In genomic region chr12:96321941-96322340, GRCh38 we compare ENCODE assay signal across 15 cellular contexts.
DNase-seq lines count a peak whose midpoint lies in the region; ATAC-seq and TF ChIP-seq lines count a peak whose summit lies in the region.
"Had no signal": no experiment of that assay in that cellular context is flagged by ENCODE, and none has a peak within 500 bp of the region (broad histone marks: within the 10 kb centered on the region; RNA-seq: fewer than 3 reads in every experiment).

No MANE protein-coding gene starts in this region.

- peak; percentile 69 to 84 for ATAC-seq in activated CD4-positive, CD25-positive, alpha-beta regulatory T cell treated with anti-CD3 and anti-CD28 coated beads, Interleukin-2, amount 50 U/mL, for 24 hours
- peak; percentile 51 for ATAC-seq in activated CD8-positive, alpha-beta memory T cell treated with anti-CD3 and anti-CD28 coated beads, Interleukin-2, amount 10 ng/mL, durations not matched to agents 7 days and 5 days
- ATAC-seq in central memory CD8-positive, alpha-beta T cell (replicated peaks; ENCODE audit: extremely low read depth, poor library complexity, severe bottlenecking), result no peak
- ATAC-seq: A549 had no signal

- DNase-seq in activated CD4-positive, CD25-positive, alpha-beta regulatory T cell treated with anti-CD3 and anti-CD28 coated beads, Interleukin-2, amount 50 U/mL, for 72 hours, result no peak
- no peak for DNase-seq in activated CD8-positive, alpha-beta memory T cell treated with anti-CD3 and anti-CD28 coated beads, Interleukin-2, amount 10 ng/mL, durations not matched to agents 7 days and 5 days
- DNase-seq in activated CD8-positive, alpha-beta memory T cell treated with anti-CD3 and anti-CD28 coated beads, Interleukin-2, amount 50 U/mL, for 48 hours, result no peak
- DNase-seq in GM12865 (ENCODE audit: low read depth) (peak; percentile 47), NCI-H2171 treated with DMSO at 0.1 percent for 48 hours (lab: John Stamatoyannopoulos, UW) (no peak)
- DNase-seq in central memory CD8-positive, alpha-beta T cell (ENCODE audit: low spot score in 2 of 2), result no peak
- no peak for DNase-seq in central memory CD4-positive, alpha-beta T cell
- DNase-seq: AML-193; CD4-positive, alpha-beta T cell; DMS153; DMS79; GDM1; H9 had no signal

- peaks cover 3% of the 10 kb centered on the region for H3K9me3 Mint-ChIP-seq in activated CD8-positive, alpha-beta memory T cell treated with anti-CD3 and anti-CD28 coated beads, Interleukin-2, amount 10 ng/mL, durations not matched to agents 7 days and 5 days (ENCODE audit: low read depth)
- no peaks in the 10 kb centered on the region for H3K9me3 Mint-ChIP-seq in central memory CD8-positive, alpha-beta T cell

- CTCF ChIA-PET in activated CD8-positive, alpha-beta memory T cell treated with anti-CD3 and anti-CD28 coated beads, Interleukin-2, amount 10 ng/mL, durations not matched to agents 7 days and 5 days (lab: Charles Lee), result no interaction called here

- TF ChIP-seq CTCF in GM12865 (IDR thresholded peaks at IDR 0.05; ENCODE audit: insufficient read depth, low read depth, low read length, missing control alignments), result no peak

- peaks cover 30% of the 10 kb centered on the region for H3K36me3 Mint-ChIP-seq in activated CD8-positive, alpha-beta memory T cell treated with anti-CD3 and anti-CD28 coated beads, Interleukin-2, amount 10 ng/mL, durations not matched to agents 7 days and 5 days
- peaks cover 23% of the 10 kb centered on the region for H3K36me3 Mint-ChIP-seq in central memory CD8-positive, alpha-beta T cell (ENCODE audit: insufficient read depth)

- H3K4me1 Mint-ChIP-seq in activated CD8-positive, alpha-beta memory T cell treated with anti-CD3 and anti-CD28 coated beads, Interleukin-2, amount 10 ng/mL, durations not matched to agents 7 days and 5 days, result peaks cover 16% of the 10 kb centered on the region
- peaks cover 24% of the 10 kb centered on the region for H3K4me1 Mint-ChIP-seq in central memory CD8-positive, alpha-beta T cell

- no peaks in the 10 kb centered on the region for H3K27me3 Mint-ChIP-seq in activated CD8-positive, alpha-beta memory T cell treated with anti-CD3 and anti-CD28 coated beads, Interleukin-2, amount 10 ng/mL, durations not matched to agents 7 days and 5 days
- H3K27me3 Mint-ChIP-seq in central memory CD8-positive, alpha-beta T cell, result no peaks in the 10 kb centered on the region
- H3K27me3 Mint-ChIP-seq: CD4-positive, alpha-beta T cell had no signal

- no peak overlapping the region for H3K4me3 ChIP-seq in GM12865 (ENCODE audit: low read depth, low read length)
- H3K4me3 ChIP-seq: A549 had no signal

- H3K4me3 Mint-ChIP-seq in activated CD8-positive, alpha-beta memory T cell treated with anti-CD3 and anti-CD28 coated beads, Interleukin-2, amount 10 ng/mL, durations not matched to agents 7 days and 5 days, result no peak overlapping the region
- no peak overlapping the region for H3K4me3 Mint-ChIP-seq in central memory CD8-positive, alpha-beta T cell
- H3K4me3 Mint-ChIP-seq: CD4-positive, alpha-beta T cell; H9 had no signal

- H3K27ac Mint-ChIP-seq in activated CD8-positive, alpha-beta memory T cell treated with anti-CD3 and anti-CD28 coated beads, Interleukin-2, amount 10 ng/mL, durations not matched to agents 7 days and 5 days, result no peak overlapping the region
- H3K27ac Mint-ChIP-seq in central memory CD8-positive, alpha-beta T cell (ENCODE audit: low read depth), result peak overlapping the region; percentile 44
- H3K27ac Mint-ChIP-seq: CD4-positive, alpha-beta T cell; H9 had no signal
